ENCODE assay signal across 8 cellular contexts in genomic region chr2:74037379-74037860, GRCh38. TPM values are rescaled to one million over a fixed set of nuclear protein-coding genes. Genes with fewer than 3 reads are reported as not detected.
DNase-seq lines count a peak whose midpoint lies in the region; ATAC-seq, FAIRE-seq and TF ChIP-seq lines count a peak whose summit lies in the region.

No MANE protein-coding gene starts in this region.

- H3K4me2 ChIP-seq in K562 (ENCODE audit: insufficient read depth, low read length), result peak overlapping the region; percentile 74

- H3K27me3 ChIP-seq in K562 (ENCODE audit: control insufficient read depth in 2 of 2, insufficient read depth in 2 of 2, low read length in 2 of 2), result no peaks in the 10 kb centered on the region

- WGBS in K562 (ENCODE audit: insufficient coverage, low coverage, missing lambda C conversion rate), result 4% methylated on average over 1 of the region's 1 CpG

- peak; percentile 68 for DNase-seq in AG08396 (ENCODE audit: low spot score)
- peak; percentile 68 to 74 (median 73) for DNase-seq in K562 (ENCODE audit: extremely low read depth in 1 of 4, low spot score in 3 of 4)
- DNase-seq in stimulated activated effector memory CD8-positive, alpha-beta T cell treated with anti-CD3 and anti-CD28 coated beads, Interleukin-12 subunit alpha, Interleukin-12 subunit beta, amount 100 ng/mL, for 72 hours (ENCODE audit: low spot score in 2 of 2), result no peak
- no peak for DNase-seq in putamen (ENCODE audit: low spot score)
- no peak for DNase-seq in activated naive CD4-positive, alpha-beta T cell (lab: John Stamatoyannopoulos, UW)

- no peak for TF ChIP-seq EP300 in K562 (IDR thresholded peaks at IDR 0.05; ENCODE audit: low read length)

- no peak overlapping the region for H3K4me3 Mint-ChIP-seq in stimulated activated effector memory CD8-positive, alpha-beta T cell treated with anti-CD3 and anti-CD28 coated beads, Interleukin-12 subunit alpha, Interleukin-12 subunit beta, amount 100 ng/mL, for 72 hours

- no peak for TF ChIP-seq RAD21 in K562 (CRISPR knock-in tag; conservative IDR thresholded peaks at IDR 0.05 in 1 of 2, IDR thresholded peaks at IDR 0.05 in 1 of 2)

- no peaks in the 10 kb centered on the region for H3K9me3 ChIP-seq in K562 (replicated peaks; ENCODE audit: control insufficient read depth, insufficient read depth, low read depth, low read length)

- no peak for TF ChIP-seq CTCF in K562 (IDR thresholded peaks at IDR 0.05 in 2 of 3, conservative IDR thresholded peaks at IDR 0.05 in 1 of 3; ENCODE audit: insufficient read depth in 2 of 3, low read depth in 1 of 3, low read length in 3 of 3)

- no peaks in the 10 kb centered on the region for H3K9me3 Mint-ChIP-seq in stimulated activated effector memory CD8-positive, alpha-beta T cell treated with anti-CD3 and anti-CD28 coated beads, Interleukin-12 subunit alpha, Interleukin-12 subunit beta, amount 100 ng/mL, for 72 hours

- H3K4me1 Mint-ChIP-seq in stimulated activated effector memory CD8-positive, alpha-beta T cell treated with anti-CD3 and anti-CD28 coated beads, Interleukin-12 subunit alpha, Interleukin-12 subunit beta, amount 100 ng/mL, for 72 hours, result peaks cover 73% of the 10 kb centered on the region

- POLR2A ChIA-PET in K562 (lab: Yijun Ruan, JAX), result interaction anchor here (0.6 to 1.2 kb wide), 3 partner anchors 16 to 161 kb away, joined by 3 read pairs; partner anchors contain the start of gene MTHFD2

- intact Hi-C loops in K562 (cut with micrococcal nuclease), result loop anchor here (5.0 kb wide), 1 partner anchor 35 kb away; no protein-coding TSS in a partner anchor

- in situ Hi-C loops in K562 (cut with MboI), result no loop called here

- peaks cover 7% of the 10 kb centered on the region for H3K36me3 Mint-ChIP-seq in stimulated activated effector memory CD8-positive, alpha-beta T cell treated with anti-CD3 and anti-CD28 coated beads, Interleukin-12 subunit alpha, Interleukin-12 subunit beta, amount 100 ng/mL, for 72 hours

- no peaks in the 10 kb centered on the region; the same call in 2 of the 3 replicates for H3K36me3 ChIP-seq in K562 (ENCODE audit: control insufficient read depth, insufficient read depth, low read length)

- H4K20me1 ChIP-seq in K562 (replicated peaks; ENCODE audit: control insufficient read depth, insufficient read depth, low read length), result 0 out of 2 replicates have a peak, but pooled peaks cover 8% of the 10 kb centered on the region

- peaks cover 48 to 74% of the 10 kb centered on the region in 2 experiments for H3K4me1 ChIP-seq in K562 (replicated peaks in 1 of 2; ENCODE audit: control insufficient read depth in 2 of 2, insufficient read depth in 2 of 2, low read length in 2 of 2)

- peak overlapping the region; percentile 86 for H3K27ac Mint-ChIP-seq in stimulated activated effector memory CD8-positive, alpha-beta T cell treated with anti-CD3 and anti-CD28 coated beads, Interleukin-12 subunit alpha, Interleukin-12 subunit beta, amount 100 ng/mL, for 72 hours

- H3K79me2 ChIP-seq in K562 (ENCODE audit: control insufficient read depth, insufficient read depth, low read length), result peaks cover 91% of the 10 kb centered on the region

- H3K9ac ChIP-seq in K562 (ENCODE audit: insufficient read depth in 1 of 2, low read depth in 2 of 2, low read length in 2 of 2), result peak overlapping the region; percentile 42 to 62; a peak in 3 of 4 replicates

- H3K9me1 ChIP-seq in K562 (ENCODE audit: control insufficient read depth, insufficient read depth, low read length), result no peaks in the 10 kb centered on the region

- CTCF ChIA-PET in K562 (lab: Yijun Ruan, JAX; ENCODE audit: low intra/inter-chr PET ratio), result no interaction called here

- TF ChIP-seq POLR2A in K562 (conservative IDR thresholded peaks at IDR 0.05), result no peak

- FAIRE-seq in K562 (lab: Jason Lieb, UNC), result peak; percentile 73

- no TSS peak for BruUV-seq in K562 (replicated peaks; lab: Mats Ljungman, UMichigan)

- ATAC-seq in GM19043 (IDR thresholded peaks at IDR 0.05; ENCODE audit: low read depth, unreplicated experiment) (peak; percentile 54), HG03469 (IDR thresholded peaks at IDR 0.05; ENCODE audit: unreplicated experiment) (peak; percentile 33), K562 (peak; percentile 71), HG03457 (IDR thresholded peaks at IDR 0.05; ENCODE audit: unreplicated experiment) (no peak)
- ATAC-seq in stimulated activated effector memory CD8-positive, alpha-beta T cell treated with anti-CD3 and anti-CD28 coated beads, Interleukin-12 subunit alpha, Interleukin-12 subunit beta, amount 100 ng/mL, for 72 hours, result no peak

- H3K4me3 ChIP-seq in K562, result no peak overlapping the region

- H3K27ac ChIP-seq in K562 (ENCODE audit: extremely low read depth, low read depth, low read length), result peak overlapping the region; percentile 70

- 0 out of 2 replicates have a peak overlapping the region, but pooled peaks have one; percentile 56 for H2AFZ ChIP-seq in K562 (ENCODE audit: low read depth, low read length)

TF ChIP-seq in K562, 482 proteins besides CTCF, POLR2A, EP300 and RAD21 (continues in another document):
- 0 out of 2 replicates have a peak, but pooled peaks have one; percentile 23 for TF ChIP-seq TCF3 (CRISPR knock-in tag; IDR thresholded peaks at IDR 0.05)
- peak; percentile 79 for TF ChIP-seq TEAD4 (IDR thresholded peaks at IDR 0.05; ENCODE audit: low read length)
- TF ChIP-seq TEAD4 (CRISPR knock-in tag; IDR thresholded peaks at IDR 0.05; ENCODE audit: borderline replicate concordance), result no peak
- TF ChIP-seq DPF2 (IDR thresholded peaks at IDR 0.05), result peak; percentile 54; the same call in 1 of the 2 replicates
- no peak for TF ChIP-seq JUNB (CRISPR knock-in tag; conservative IDR thresholded peaks at IDR 0.05)
- 0 out of 4 replicates have a peak, but pooled peaks of 1 of the 2 experiments have one; percentile 29 for TF ChIP-seq FOXK2 (conservative IDR thresholded peaks at IDR 0.05 in 1 of 2, IDR thresholded peaks at IDR 0.05 in 1 of 2; ENCODE audit: low read depth in 2 of 2)
- TF ChIP-seq, protein P1, sequence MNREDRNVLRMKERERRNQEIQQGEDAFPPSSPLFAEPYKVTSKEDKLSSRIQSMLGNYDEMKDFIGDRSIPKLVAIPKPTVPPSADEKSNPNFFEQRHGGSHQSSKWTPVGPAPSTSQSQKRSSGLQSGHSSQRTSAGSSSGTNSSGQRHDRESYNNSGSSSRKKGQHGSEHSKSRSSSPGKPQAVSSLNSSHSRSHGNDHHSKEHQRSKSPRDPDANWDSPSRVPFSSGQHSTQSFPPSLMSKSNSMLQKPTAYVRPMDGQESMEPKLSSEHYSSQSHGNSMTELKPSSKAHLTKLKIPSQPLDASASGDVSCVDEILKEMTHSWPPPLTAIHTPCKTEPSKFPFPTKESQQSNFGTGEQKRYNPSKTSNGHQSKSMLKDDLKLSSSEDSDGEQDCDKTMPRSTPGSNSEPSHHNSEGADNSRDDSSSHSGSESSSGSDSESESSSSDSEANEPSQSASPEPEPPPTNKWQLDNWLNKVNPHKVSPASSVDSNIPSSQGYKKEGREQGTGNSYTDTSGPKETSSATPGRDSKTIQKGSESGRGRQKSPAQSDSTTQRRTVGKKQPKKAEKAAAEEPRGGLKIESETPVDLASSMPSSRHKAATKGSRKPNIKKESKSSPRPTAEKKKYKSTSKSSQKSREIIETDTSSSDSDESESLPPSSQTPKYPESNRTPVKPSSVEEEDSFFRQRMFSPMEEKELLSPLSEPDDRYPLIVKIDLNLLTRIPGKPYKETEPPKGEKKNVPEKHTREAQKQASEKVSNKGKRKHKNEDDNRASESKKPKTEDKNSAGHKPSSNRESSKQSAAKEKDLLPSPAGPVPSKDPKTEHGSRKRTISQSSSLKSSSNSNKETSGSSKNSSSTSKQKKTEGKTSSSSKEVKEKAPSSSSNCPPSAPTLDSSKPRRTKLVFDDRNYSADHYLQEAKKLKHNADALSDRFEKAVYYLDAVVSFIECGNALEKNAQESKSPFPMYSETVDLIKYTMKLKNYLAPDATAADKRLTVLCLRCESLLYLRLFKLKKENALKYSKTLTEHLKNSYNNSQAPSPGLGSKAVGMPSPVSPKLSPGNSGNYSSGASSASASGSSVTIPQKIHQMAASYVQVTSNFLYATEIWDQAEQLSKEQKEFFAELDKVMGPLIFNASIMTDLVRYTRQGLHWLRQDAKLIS (CRISPR knock-in tag; IDR thresholded peaks at IDR 0.05), result peak; percentile 38; the same call in 1 of the 2 replicates
- peak; percentile 95 for TF ChIP-seq ZNF316 (IDR thresholded peaks at IDR 0.05)
- peak; percentile 95 for TF ChIP-seq C11orf30 (IDR thresholded peaks at IDR 0.05; ENCODE audit: low read depth)
- TF ChIP-seq HMBOX1 (IDR thresholded peaks at IDR 0.05), result peak; percentile 36; the same call in 1 of the 2 replicates
- TF ChIP-seq MAFG (tag; conservative IDR thresholded peaks at IDR 0.05), result peak; percentile 86

RNA-seq across cellular contexts. Expression of gene TET3, which starts 52.7 kb away (rescaled TPM):
- total RNA-seq in K562 (2011; cell fraction: chromatin; rRNA removed; ENCODE audit: low replicate concordance), result 24.7 and 26.6 TPM in 2 replicates
- 14.5 and 15.1 TPM in 2 replicates for total RNA-seq in K562 (2011; cell fraction: nucleolus; rRNA removed)
- 20.1 and 32.4 TPM in 2 replicates for total RNA-seq in K562 (2011; cell fraction: nucleoplasm; rRNA removed)
- 4.9 and 7.1 TPM in 2 replicates for total RNA-seq in K562 (2014; rRNA removed)
- 5.4 and 5.6 TPM in 2 replicates for total RNA-seq in K562 (2014; rRNA removed; fragmentation: Illumina TruSeq; extraction: Trizol)
- 6.3 and 6.4 TPM in 2 replicates for total RNA-seq in K562 (2015; rRNA removed; fragmentation: Illumina TruSeq; extraction: Trizol)
- 15.5 and 16.3 TPM in 2 replicates for total RNA-seq in K562 (2021)
- polyA plus RNA-seq in K562 (2011; rRNA removed), result 3.2 and 5.2 TPM in 2 replicates
- 3.0 and 3.4 TPM in 2 replicates for polyA plus RNA-seq in K562 (2011; cell fraction: cytosol; rRNA removed)
- polyA plus RNA-seq in K562 (2011; cell fraction: nucleus; rRNA removed), result 7.8 and 14.6 TPM in 2 replicates
- 6.3 and 6.6 TPM in 2 replicates for polyA plus RNA-seq in K562 (2012)
- 8.7 and 9.0 TPM in 2 replicates for polyA plus RNA-seq in K562 (2014; fragmentation: Illumina TruSeq; extraction: Trizol)
- polyA plus RNA-seq in K562 (2014; fragmentation: Nextera tagmentation; extraction: Ambion mirVana), result under 1 TPM; 0.35 to 0.58 TPM
- polyA plus RNA-seq in K562 (2014; rRNA removed), result 5.3 and 5.5 TPM in 2 replicates
- polyA minus RNA-seq in K562 (2011; rRNA and poly(A)+ RNA removed), result 6.5 and 10.2 TPM in 2 replicates
- 10.4 and 12.0 TPM in 2 replicates for polyA minus RNA-seq in K562 (2011; cell fraction: cytosol; rRNA and poly(A)+ RNA removed)
- 5.7 and 7.3 TPM in 2 replicates for polyA minus RNA-seq in K562 (2011; cell fraction: nucleus; rRNA and poly(A)+ RNA removed)

Comparison
In these comparisons a context has a peak if more than half of its experiments do, and no peak if none do; other contexts are left out.
1. DNase-seq: peak in AG08396 (single experiment) and K562 (4 of 4); none in stimulated activated effector memory CD8-positive, alpha-beta T cell treated with anti-CD3 and anti-CD28 coated beads, Interleukin-12 subunit alpha, Interleukin-12 subunit beta, amount 100 ng/mL, for 72 hours (0 of 2), putamen (single experiment) and activated naive CD4-positive, alpha-beta T cell (0 of 4).
2. ATAC-seq: peak in GM19043 (single experiment), HG03469 (single experiment) and K562 (single experiment); none in stimulated activated effector memory CD8-positive, alpha-beta T cell treated with anti-CD3 and anti-CD28 coated beads, Interleukin-12 subunit alpha, Interleukin-12 subunit beta, amount 100 ng/mL, for 72 hours (single experiment) and HG03457 (single experiment).